31 cellular contexts compared by ENCODE assay signal in genomic region chr3:52920872-52921271, GRCh38.
"Had no signal": no experiment of that assay in that cellular context is flagged by ENCODE, and none has a peak within 500 bp of the region (broad histone marks: within the 10 kb centered on the region; RNA-seq: fewer than 3 reads in every experiment).

No MANE protein-coding gene starts in this region.

- H3K27me3 Mint-ChIP-seq: activated CD4-positive, alpha-beta memory T cell treated with anti-CD3 and anti-CD28 coated beads for 36 hours; activated CD4-positive, alpha-beta T cell treated with anti-CD3 and anti-CD28 coated beads, Interleukin-2, amount 10 ng/mL, durations not matched to agents 24 days and 14 days; stimulated activated naive CD8-positive, alpha-beta T cell treated with anti-CD3 and anti-CD28 coated beads, Interleukin-15, Interleukin-2, amounts not matched to agents 100 ng/mL and 50 ng/mL, for 24 hours had no signal

- H3K4me1 Mint-ChIP-seq: nephron; stimulated activated effector memory CD8-positive, alpha-beta T cell treated with anti-CD3 and anti-CD28 coated beads, Interleukin-12 subunit alpha, Interleukin-12 subunit beta, amount 100 ng/mL, for 72 hours had no signal

- DNase-seq: activated CD4-positive, alpha-beta memory T cell treated with anti-CD3 and anti-CD28 coated beads for 36 hours; activated CD4-positive, alpha-beta T cell treated with anti-CD3 and anti-CD28 coated beads, Interleukin-2, amount 10 ng/mL, durations not matched to agents 24 days and 14 days; activated CD4-positive, CD25-positive, alpha-beta regulatory T cell treated with anti-CD3 and anti-CD28 coated beads, Interleukin-2, amount 50 U/mL, for 72 hours; activated CD8-positive, alpha-beta memory T cell treated with anti-CD3 and anti-CD28 coated beads, Interleukin-2, amount 50 U/mL, for 4 hours; activated naive CD4-positive, alpha-beta T cell; activated T-cell treated with anti-CD3 and anti-CD28 coated beads, Interleukin-2, amount 50 U/mL, for 48 hours; adrenal gland; aorta; body of pancreas; dermis blood vessel endothelial cell; effector CD4-positive, alpha-beta T cell; esophagus squamous epithelium; foreskin melanocyte; glutamatergic neuron; left ventricle myocardium inferior; ovary; sigmoid colon; small intestine; stimulated activated CD4-positive, alpha-beta T cell treated with anti-CD3 and anti-CD28 coated beads, Interleukin-4, amount 100 ng/mL, for 24 hours; T-helper 9 cell; trophoblast cell; uterus; WERI-Rb-1 had no signal

- H3K36me3 Mint-ChIP-seq: activated naive CD4-positive, alpha-beta T cell treated with anti-CD3 and anti-CD28 coated beads, Interleukin-2, amount 50 U/mL, for 72 hours had no signal

- H3K27ac ChIP-seq: adrenal gland, body of pancreas, esophagus squamous epithelium, left ventricle myocardium inferior, ovary, prostate gland, sigmoid colon, thoracic aorta, uterus, WERI-Rb-1 had no signal

- ATAC-seq: activated naive CD4-positive, alpha-beta T cell treated with anti-CD3 and anti-CD28 coated beads, Interleukin-2, amount 50 U/mL, for 72 hours; body of pancreas; stimulated activated effector memory CD8-positive, alpha-beta T cell treated with anti-CD3 and anti-CD28 coated beads, Interleukin-12 subunit alpha, Interleukin-12 subunit beta, amount 100 ng/mL, for 72 hours had no signal

- H3K4me3 ChIP-seq: adrenal gland, body of pancreas, esophagus squamous epithelium, left ventricle myocardium inferior, ovary, prostate gland, sigmoid colon, thoracic aorta, uterus had no signal

- H3K27ac Mint-ChIP-seq: activated CD4-positive, alpha-beta memory T cell treated with anti-CD3 and anti-CD28 coated beads for 36 hours; activated CD4-positive, alpha-beta T cell treated with anti-CD3 and anti-CD28 coated beads, Interleukin-2, amount 10 ng/mL, durations not matched to agents 24 days and 14 days; nephron; stimulated activated effector memory CD8-positive, alpha-beta T cell treated with anti-CD3 and anti-CD28 coated beads, Interleukin-12 subunit alpha, Interleukin-12 subunit beta, amount 100 ng/mL, for 72 hours; stimulated activated naive CD8-positive, alpha-beta T cell treated with anti-CD3 and anti-CD28 coated beads, Interleukin-15, Interleukin-2, amounts not matched to agents 100 ng/mL and 50 ng/mL, for 24 hours had no signal

- H3K36me3 ChIP-seq: adrenal gland, ovary, prostate gland, uterus had no signal

- H3K4me1 ChIP-seq: body of pancreas, esophagus squamous epithelium, left ventricle myocardium inferior, prostate gland, sigmoid colon, uterus had no signal

- H3K27me3 ChIP-seq: adrenal gland, body of pancreas, esophagus squamous epithelium, ovary, sigmoid colon, uterus had no signal

- H3K9me3 Mint-ChIP-seq: activated CD4-positive, alpha-beta memory T cell treated with anti-CD3 and anti-CD28 coated beads for 36 hours; activated CD4-positive, alpha-beta T cell treated with anti-CD3 and anti-CD28 coated beads, Interleukin-2, amount 10 ng/mL, durations not matched to agents 24 days and 14 days; activated naive CD4-positive, alpha-beta T cell treated with anti-CD3 and anti-CD28 coated beads, Interleukin-2, amount 50 U/mL, for 72 hours; nephron; stimulated activated effector memory CD8-positive, alpha-beta T cell treated with anti-CD3 and anti-CD28 coated beads, Interleukin-12 subunit alpha, Interleukin-12 subunit beta, amount 100 ng/mL, for 72 hours; stimulated activated naive CD8-positive, alpha-beta T cell treated with anti-CD3 and anti-CD28 coated beads, Interleukin-15, Interleukin-2, amounts not matched to agents 100 ng/mL and 50 ng/mL, for 24 hours had no signal

- H3K4me3 Mint-ChIP-seq: activated CD4-positive, alpha-beta memory T cell treated with anti-CD3 and anti-CD28 coated beads for 36 hours; activated CD4-positive, alpha-beta T cell treated with anti-CD3 and anti-CD28 coated beads, Interleukin-2, amount 10 ng/mL, durations not matched to agents 24 days and 14 days; nephron; stimulated activated effector memory CD8-positive, alpha-beta T cell treated with anti-CD3 and anti-CD28 coated beads, Interleukin-12 subunit alpha, Interleukin-12 subunit beta, amount 100 ng/mL, for 72 hours; stimulated activated naive CD8-positive, alpha-beta T cell treated with anti-CD3 and anti-CD28 coated beads, Interleukin-15, Interleukin-2, amounts not matched to agents 100 ng/mL and 50 ng/mL, for 24 hours had no signal

- FAIRE-seq: colon, islet of Langerhans, small intestine had no signal

- H3K9me3 ChIP-seq: adrenal gland, body of pancreas, esophagus squamous epithelium, left ventricle myocardium inferior, ovary, prostate gland, sigmoid colon, thoracic aorta, uterus had no signal
